Comparison of ENCODE assay signal across 21 cellular contexts in genomic region chr20:23034721-23035671, GRCh38. TPM values are rescaled to one million over a fixed set of nuclear protein-coding genes. Genes with fewer than 3 reads are reported as not detected.
DNase-seq lines count a peak whose midpoint lies in the region; ATAC-seq and TF ChIP-seq lines count a peak whose summit lies in the region.
"Had no signal": no experiment of that assay in that cellular context is flagged by ENCODE, and none has a peak within 500 bp of the region (broad histone marks: within the 10 kb centered on the region; RNA-seq: fewer than 3 reads in every experiment).

Gene SSTR4 (plus strand): TSS chr20:23035312. CDS start chr20:23035484, 172 bp downstream.

- H3K27me3 ChIP-seq in HUES6 (ENCODE audit: control insufficient read depth, insufficient read depth, low read length) = peaks cover 86% of the 10 kb centered on the region
- peaks cover 70% of the 10 kb centered on the region for H3K27me3 ChIP-seq in endodermal cell (ENCODE audit: control insufficient read depth, insufficient read depth, low read length, poor library complexity, severe bottlenecking)

- 29 to 34% methylated on average over 35 to 83 of the region's 83 CpGs for WGBS in endodermal cell (ENCODE audit: insufficient coverage in 1 of 2, insufficient read length in 1 of 2), 2 experiments

- H3K27ac ChIP-seq in HUES6 (ENCODE audit: low read depth, low read length) (no peak within 1 kb of the TSS), endodermal cell (ENCODE audit: low read depth, low read length) (no peak within 1 kb of the TSS), skin epidermis (no peak within 1 kb of the TSS)

- H3K4me1 ChIP-seq in HUES6 (ENCODE audit: control insufficient read depth, insufficient read depth, low read length) = 0 out of 2 replicates have a peak, but pooled peaks cover 2% of the 10 kb centered on the region
- H3K4me1 ChIP-seq in endodermal cell (ENCODE audit: control insufficient read depth, insufficient read depth, low read length) = no peaks in the 10 kb centered on the region

- ATAC-seq in HG02759 (IDR thresholded peaks at IDR 0.05; ENCODE audit: unreplicated experiment) = no peak
- no peak for ATAC-seq in activated CD4-positive, CD25-positive, alpha-beta regulatory T cell treated with anti-CD3 and anti-CD28 coated beads, Interleukin-2, amount 50 U/mL, for 24 hours
- ATAC-seq in GM18861 (IDR thresholded peaks at IDR 0.05; ENCODE audit: unreplicated experiment) = no peak
- ATAC-seq: stimulated activated effector memory CD8-positive, alpha-beta T cell treated with anti-CD3 and anti-CD28 coated beads, Interleukin-12 subunit alpha, Interleukin-12 subunit beta, amount 100 ng/mL, for 72 hours had no signal

- no peaks in the 10 kb centered on the region for H3K36me3 ChIP-seq in HUES6 (ENCODE audit: control insufficient read depth, insufficient read depth, low read length)
- H3K36me3 ChIP-seq in endodermal cell (ENCODE audit: control insufficient read depth, insufficient read depth, low read length) = no peaks in the 10 kb centered on the region

- H3K4me3 ChIP-seq in HUES6 (ENCODE audit: low read depth, low read length) (peak within 1 kb of the TSS; percentile 51), endodermal cell (ENCODE audit: low read length) (no peak within 1 kb of the TSS), skin epidermis (peak within 1 kb of the TSS in 4 of 7 experiments; percentile 3 to 18 (median 14))

- peak; percentile 61 for DNase-seq in endodermal cell
- DNase-seq in iPS-NIHi11 (ENCODE audit: low spot score) = peak; percentile 65
- DNase-seq in activated naive CD4-positive, alpha-beta T cell treated with anti-CD3 and anti-CD28 coated beads, Interleukin-2, amount 50 U/mL, for 16 hours = no peak
- DNase-seq: activated B cell treated with CpG ODN at 0.5 μM for 24 hours, COR-L47, dermis blood vessel endothelial cell, GF-D8, MV-4-11, NCI-H2081 treated with DMSO at 0.1 percent for 48 hours, NCI-H526, T-helper 1 cell had no signal

- H3K36me3 Mint-ChIP-seq in endodermal cell (ENCODE audit: low read depth) = no peaks in the 10 kb centered on the region
- H3K36me3 Mint-ChIP-seq: stimulated activated effector memory CD8-positive, alpha-beta T cell treated with anti-CD3 and anti-CD28 coated beads, Interleukin-12 subunit alpha, Interleukin-12 subunit beta, amount 100 ng/mL, for 72 hours had no signal

- H3K4me1 Mint-ChIP-seq in endodermal cell = peaks cover 2% of the 10 kb centered on the region
- H3K4me1 Mint-ChIP-seq: activated B cell treated with CpG ODN at 0.5 μM for 24 hours; IgD-negative memory B cell; stimulated activated effector memory CD8-positive, alpha-beta T cell treated with anti-CD3 and anti-CD28 coated beads, Interleukin-12 subunit alpha, Interleukin-12 subunit beta, amount 100 ng/mL, for 72 hours had no signal

- H3K9me3 ChIP-seq in HUES6 (ENCODE audit: control insufficient read depth, insufficient read depth, low read depth, low read length) (no peaks in the 10 kb centered on the region), endodermal cell (ENCODE audit: control insufficient read depth, low read length) (no peaks in the 10 kb centered on the region)

- no peak for TF ChIP-seq CTCF in endodermal cell (conservative IDR thresholded peaks at IDR 0.05)

- peaks cover 88% of the 10 kb centered on the region for H3K27me3 Mint-ChIP-seq in endodermal cell (ENCODE audit: insufficient read depth)

- H3K4me3 Mint-ChIP-seq in endodermal cell = peak within 1 kb of the TSS; percentile 28
- H3K4me3 Mint-ChIP-seq: activated B cell treated with CpG ODN at 0.5 μM for 24 hours; IgD-negative memory B cell; stimulated activated effector memory CD8-positive, alpha-beta T cell treated with anti-CD3 and anti-CD28 coated beads, Interleukin-12 subunit alpha, Interleukin-12 subunit beta, amount 100 ng/mL, for 72 hours had no signal

- H3K9ac ChIP-seq in HUES6 (ENCODE audit: low read length) (no peak within 1 kb of the TSS), endodermal cell (ENCODE audit: extremely low read depth, low read length, poor library complexity, severe bottlenecking) (no peak within 1 kb of the TSS)

- no peak within 1 kb of the TSS for H3K27ac Mint-ChIP-seq in endodermal cell
- H3K27ac Mint-ChIP-seq: activated B cell treated with CpG ODN at 0.5 μM for 24 hours; IgD-negative memory B cell; stimulated activated effector memory CD8-positive, alpha-beta T cell treated with anti-CD3 and anti-CD28 coated beads, Interleukin-12 subunit alpha, Interleukin-12 subunit beta, amount 100 ng/mL, for 72 hours had no signal

- no peaks in the 10 kb centered on the region for H3K9me3 Mint-ChIP-seq in endodermal cell
- H3K9me3 Mint-ChIP-seq: activated B cell treated with CpG ODN at 0.5 μM for 24 hours; stimulated activated effector memory CD8-positive, alpha-beta T cell treated with anti-CD3 and anti-CD28 coated beads, Interleukin-12 subunit alpha, Interleukin-12 subunit beta, amount 100 ng/mL, for 72 hours had no signal

RNA-seq across cellular contexts. Expression of gene SSTR4, which starts in this region (rescaled TPM):
- under 1 TPM in 1 of 2 donors, not detected in 1; 0.40 TPM for total RNA-seq in endodermal cell
- polyA plus RNA-seq in endodermal cell (2013, experiment 1 of 2) = not detected
- not detected for polyA plus RNA-seq in endodermal cell (2013, experiment 2 of 2)
- total RNA-seq: activated B cell treated with CpG ODN at 0.5 μM for 24 hours; activated CD8-positive, alpha-beta memory T cell treated with anti-CD3 and anti-CD28 coated beads for 36 hours; astrocyte; dermis blood vessel endothelial cell; RPMI7951 had no signal
- polyA plus RNA-seq: IgD-negative memory B cell had no signal

Comparison
In these comparisons a context has a peak if more than half of its experiments do, and no peak if none do; other contexts are left out.
1. Peak in DNase-seq in endodermal cell; RNA of the gene not detected or under 1 TPM.